In the genomic region with DNA sequence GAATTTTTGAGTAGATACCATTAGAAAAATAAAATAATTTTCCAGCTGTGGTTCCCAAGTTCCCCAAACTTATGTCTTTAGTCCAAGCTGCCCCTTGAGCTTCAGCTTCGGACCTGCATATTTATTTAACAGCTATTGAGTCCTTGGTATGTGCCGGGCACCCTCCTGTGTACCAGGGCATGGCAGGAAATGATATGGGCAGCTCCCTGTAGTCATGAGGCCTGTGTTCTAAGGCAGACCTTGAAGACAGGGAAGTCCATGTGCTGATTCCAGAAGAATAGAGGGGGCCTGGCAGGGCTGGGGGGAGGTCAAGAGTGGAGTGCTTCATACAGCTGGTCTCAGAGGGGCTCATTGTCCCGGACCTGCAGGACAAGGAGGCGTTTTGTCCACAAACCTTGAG, we compare ENCODE assay signal across 17 cellular contexts. TPM values are rescaled to one million over a fixed set of nuclear protein-coding genes. Genes with fewer than 3 reads are reported as not detected.
DNase-seq lines count a peak whose midpoint lies in the region; ATAC-seq, FAIRE-seq and TF ChIP-seq lines count a peak whose summit lies in the region.
"Had no signal": no experiment of that assay in that cellular context is flagged by ENCODE, and none has a peak within 500 bp of the region (broad histone marks: within the 10 kb centered on the region; RNA-seq: fewer than 3 reads in every experiment).

No MANE protein-coding gene starts in this region.

- POLR2A ChIA-PET in GM12878 (lab: Charles Lee), result interaction anchor here (0.9 to 6.3 kb wide), 5 partner anchors 13 to 95 kb away, joined by 3 to 63 read pairs (median 5); no protein-coding TSS in a partner anchor

- FAIRE-seq in GM12878 (lab: Jason Lieb, UNC), result no peak
- FAIRE-seq: bronchial epithelial cell, urothelium cell line had no signal

- in situ Hi-C loops in GM12878 (cut with MboI), result no loop called here

- H3K4me1 ChIP-seq in MM.1S (ENCODE audit: low read length) (peaks cover 39% of the 10 kb centered on the region), GM12878 (ENCODE audit: control insufficient read depth, insufficient read depth, low read length) (peaks cover 80% of the 10 kb centered on the region), spleen (peaks cover 25 to 94% (median 76%) of the 10 kb centered on the region in 6 donors)
- H3K4me1 ChIP-seq: left ventricle myocardium inferior had no signal

- SMC1A ChIA-PET in GM12878 (lab: Charles Lee; ENCODE audit: uncharacterized antibody, unreplicated experiment), result interaction anchor here (0.7 to 7.8 kb wide), 10 partner anchors 8 to 112 kb away, joined by 3 to 69 read pairs (median 10); no protein-coding TSS in a partner anchor

- RAD21 ChIA-PET in GM12878 (lab: Charles Lee; ENCODE audit: unreplicated experiment), result interaction anchor here (0.7 to 3.1 kb wide), 10 partner anchors 12 to 282 kb away, joined by 3 to 23 read pairs (median 6); no protein-coding TSS in a partner anchor

- TF ChIP-seq RAD21 in GM12878 (IDR thresholded peaks at IDR 0.05; ENCODE audit: insufficient read depth, low read depth, low read length), result no peak

- H3K27me3 ChIP-seq in MM.1S (replicated peaks; ENCODE audit: insufficient read depth, low read length) (no peaks in the 10 kb centered on the region), GM12878 (replicated peaks in 1 of 2; ENCODE audit: control insufficient read depth in 2 of 2, insufficient read depth in 2 of 2, low read length in 1 of 2) (no peaks in the 10 kb centered on the region), spleen (replicated peaks in 1 of 7) (no peaks in the 10 kb centered on the region)

- CTCF ChIA-PET in GM12878 (lab: Yijun Ruan, JAX), result interaction anchor here (0.7 to 1.9 kb wide), 5 partner anchors 13 to 43 kb away, joined by 3 to 6 read pairs (median 3); no protein-coding TSS in a partner anchor

- BruUV-seq in GM12878 (replicated peaks; lab: Mats Ljungman, UMichigan), result no TSS peak

- H3F3A ChIP-seq in MM.1S (ENCODE audit: insufficient read depth, low read length), result peaks cover 35% of the 10 kb centered on the region

- no peaks in the 10 kb centered on the region for H3K27me3 Mint-ChIP-seq in activated T-cell treated with anti-CD3 and anti-CD28 coated beads, Interleukin-2, amount 50 U/mL, for 24 hours

- H3K4me2 ChIP-seq in MM.1S (ENCODE audit: low read depth, low read length) (peak overlapping the region; percentile 83; the same call in 1 of the 2 replicates), GM12878 (ENCODE audit: control insufficient read depth, insufficient read depth) (peak overlapping the region; percentile 96)

- H3K9me3 ChIP-seq in MM.1S (replicated peaks; ENCODE audit: insufficient read depth, low read length) (no peaks in the 10 kb centered on the region), GM12878 (replicated peaks; ENCODE audit: control insufficient read depth, insufficient read depth, low read length) (no peaks in the 10 kb centered on the region; the same call in 2 of the 3 replicates), spleen (no peaks in the 10 kb centered on the region)
- H3K9me3 ChIP-seq: left ventricle myocardium inferior had no signal

- ATAC-seq in GM12878 (peak; percentile 5), GM19397 (IDR thresholded peaks at IDR 0.05; ENCODE audit: unreplicated experiment) (no peak), GM21526 (IDR thresholded peaks at IDR 0.05; ENCODE audit: low FRiP score, unreplicated experiment) (no peak)

- H4K20me1 ChIP-seq in MM.1S (ENCODE audit: insufficient read depth, low read length), result no peaks in the 10 kb centered on the region
- H4K20me1 ChIP-seq in GM12878 (ENCODE audit: control insufficient read depth, insufficient read depth), result peaks cover 8% of the 10 kb centered on the region; the same call in 1 of the 2 replicates

- no peaks in the 10 kb centered on the region for H3K9me3 Mint-ChIP-seq in activated T-cell treated with anti-CD3 and anti-CD28 coated beads, Interleukin-2, amount 50 U/mL, for 24 hours
- H3K9me3 Mint-ChIP-seq: endodermal cell had no signal

- H3K79me2 ChIP-seq in MM.1S (ENCODE audit: low read length), result peaks cover 80% of the 10 kb centered on the region
- H3K79me2 ChIP-seq in GM12878 (ENCODE audit: control insufficient read depth, insufficient read depth, low read length), result peaks cover 94% of the 10 kb centered on the region

- no peaks in the 10 kb centered on the region for H3K36me3 ChIP-seq in MM.1S (replicated peaks; ENCODE audit: insufficient read depth, low read length)
- H3K36me3 ChIP-seq in GM12878 (ENCODE audit: control insufficient read depth in 2 of 2, insufficient read depth in 2 of 2, low read length in 1 of 2), result peaks cover 10 to 16% of the 10 kb centered on the region in 2 experiments
- H3K36me3 ChIP-seq in spleen, result peaks cover 0 to 7% (median 0%) of the 10 kb centered on the region in 6 donors
- H3K36me3 ChIP-seq: left ventricle myocardium inferior had no signal

- TF ChIP-seq POLR2A in GM12878 (IDR thresholded peaks at IDR 0.05; ENCODE audit: low read depth, low read length) (no peak), spleen (IDR thresholded peaks at IDR 0.05) (no peak)

- WGBS in GM12878 (ENCODE audit: insufficient coverage, insufficient replicate concordance, low lambda C conversion rate, missing lambda C conversion rate), result 0% methylated on average over 4 of the region's 4 CpGs
- 58 to 73% (median 71%) methylated on average over 3 to 4 of the region's 4 CpGs for WGBS in spleen, 5 donors

- peak overlapping the region; percentile 58 for H3K4me3 Mint-ChIP-seq in activated T-cell treated with anti-CD3 and anti-CD28 coated beads, Interleukin-2, amount 50 U/mL, for 24 hours
- H3K4me3 Mint-ChIP-seq: endodermal cell had no signal

- peak overlapping the region; percentile 96 for H3K27ac Mint-ChIP-seq in activated T-cell treated with anti-CD3 and anti-CD28 coated beads, Interleukin-2, amount 50 U/mL, for 24 hours

- H3K27ac ChIP-seq in MM.1S (ENCODE audit: low read length) (peak overlapping the region; percentile 89; the same call in 1 of the 2 replicates), GM12878 (ENCODE audit: control insufficient read depth, insufficient read depth) (peak overlapping the region; percentile 78), spleen (peak overlapping the region; percentile 52 to 87 (median 75))
- H3K27ac ChIP-seq: left ventricle myocardium inferior, parathyroid adenoma had no signal

- H3K9ac ChIP-seq in MM.1S (ENCODE audit: low read length) (peak overlapping the region; percentile 21; the same call in 1 of the 2 replicates), GM12878 (ENCODE audit: control insufficient read depth, insufficient read depth, low read length) (no peak overlapping the region)
- H3K9ac ChIP-seq: parathyroid adenoma had no signal

- DNase-seq in activated T-cell treated with anti-CD3 and anti-CD28 coated beads, Interleukin-2, amount 50 U/mL, for 24 hours, result peak; percentile 34
- no peak for DNase-seq in activated T-cell treated with anti-CD3 and anti-CD28 coated beads, Interleukin-2, amount 50 U/mL, for 48 hours
- no peak for DNase-seq in MM.1S
- DNase-seq in GM12878 (ENCODE audit: low read depth, low spot score), result no peak
- DNase-seq in spleen, result no peak
- DNase-seq in NCI-H1930 (lab: John Stamatoyannopoulos, UW), result no peak
- DNase-seq: activated CD4-positive, alpha-beta T cell treated with anti-CD3 and anti-CD28 coated beads for 4 hours; endodermal cell; left ventricle myocardium inferior; NCI-H1105; NCI-H2171 had no signal

- no peak for TF ChIP-seq CTCF in MM.1S (IDR thresholded peaks at IDR 0.05; ENCODE audit: low read length)
- no peak for TF ChIP-seq CTCF in GM12878 (IDR thresholded peaks at IDR 0.05 in 2 of 3, conservative IDR thresholded peaks at IDR 0.05 in 1 of 3; ENCODE audit: control insufficient read depth in 2 of 3, extremely low read depth in 1 of 3, insufficient read depth in 1 of 3, low read depth in 3 of 3, low read length in 3 of 3)
- no peak for TF ChIP-seq CTCF in spleen (IDR thresholded peaks at IDR 0.05 in 8 of 11, conservative IDR thresholded peaks at IDR 0.05 in 3 of 11)

- no peak for TF ChIP-seq EP300 in GM12878 (IDR thresholded peaks at IDR 0.05; ENCODE audit: borderline replicate concordance in 1 of 2, control insufficient read depth in 1 of 2, low read depth in 2 of 2, low read length in 2 of 2)

- no peak overlapping the region; the same call in 1 of the 2 replicates for H3K4me3 ChIP-seq in MM.1S (ENCODE audit: low read length)
- peak overlapping the region; percentile 43; the same call in 1 of the 2 replicates for H3K4me3 ChIP-seq in GM12878
- H3K4me3 ChIP-seq in spleen, result no peak overlapping the region
- H3K4me3 ChIP-seq: left ventricle myocardium inferior, skin epidermis had no signal

- H3K36me3 Mint-ChIP-seq in activated T-cell treated with anti-CD3 and anti-CD28 coated beads, Interleukin-2, amount 50 U/mL, for 24 hours (ENCODE audit: low read depth), result peaks cover 73% of the 10 kb centered on the region

- H2AFZ ChIP-seq in MM.1S (ENCODE audit: low read length) (no peak overlapping the region), GM12878 (ENCODE audit: control insufficient read depth, low read depth, low read length) (no peak overlapping the region)
- H2AFZ ChIP-seq: parathyroid adenoma had no signal

- H3K9me2 ChIP-seq in MM.1S (replicated peaks; ENCODE audit: insufficient read depth, low read length), result no peaks in the 10 kb centered on the region

- peaks cover 82% of the 10 kb centered on the region for H3K4me1 Mint-ChIP-seq in activated T-cell treated with anti-CD3 and anti-CD28 coated beads, Interleukin-2, amount 50 U/mL, for 24 hours (ENCODE audit: low read depth)

- intact Hi-C loops in GM12878 (cut with micrococcal nuclease; ENCODE audit: unreplicated experiment) (no loop called here), spleen (cut with DNase I; ENCODE audit: low total_unique reads) (no loop called here)

TF ChIP-seq in GM12878, 131 proteins besides CTCF, POLR2A, EP300 and RAD21 (continues in another document):
- TF ChIP-seq SREBF2 (IDR thresholded peaks at IDR 0.05; ENCODE audit: low read length), result no peak
- no peak for TF ChIP-seq HDAC6 (IDR thresholded peaks at IDR 0.05; ENCODE audit: unreplicated experiment)

RNA-seq across cellular contexts. Expression of a gene that starts 29.2 kb away (rescaled TPM):
- total RNA-seq in GM12878 (2013; cell fraction: nucleolus; rRNA removed), result 156 and 174 TPM in 2 replicates
- total RNA-seq in GM12878 (2014; rRNA removed) (33.3 and 40.3 TPM in 2 replicates), GM12878 (2014; rRNA removed; fragmentation: Illumina TruSeq; extraction: Trizol) (34.3 and 36.5 TPM in 2 replicates), GM12878 (2021) (55.2 and 60.1 TPM in 2 replicates), spleen (10 to 100 TPM; 32.8 to 61.5 (median 43.5) TPM)
- polyA plus RNA-seq in GM12878 (2011; ENCODE audit: low read depth), result 27.5 TPM
- polyA plus RNA-seq in GM12878 (2011; rRNA removed) (66.3 and 70.1 TPM in 2 replicates), GM12878 (2014; fragmentation: Illumina TruSeq; extraction: Trizol) (18.1 and 33.6 TPM in 2 replicates), GM12878 (2014; fragmentation: Nextera tagmentation; extraction: Ambion mirVana) (1 to 10 TPM; 3.0 to 4.0 TPM), GM12878 (2014; rRNA removed) (46.1 and 46.3 TPM in 2 replicates), GM12878 (2016; fragmentation: Nextera tagmentation; extraction: Ambion mirVana) (10 to 100 TPM; 36.4 to 40.9 TPM), spleen (10 to 100 TPM; 11.1 to 14.5 (median 12.0) TPM)
- 68.7 and 74.7 TPM in 2 replicates for polyA plus RNA-seq in GM12878 (2011; cell fraction: cytosol; rRNA removed)
- 140 and 141 TPM in 2 replicates for polyA plus RNA-seq in GM12878 (2011; cell fraction: nucleus; rRNA removed)
- polyA plus RNA-seq in GM12878 (2012), result 47.2 and 61.2 TPM in 2 replicates
- polyA minus RNA-seq in GM12878 (2011; rRNA and poly(A)+ RNA removed), result 147 and 149 TPM in 2 replicates
- 32.7 and 34.7 TPM in 2 replicates for polyA minus RNA-seq in GM12878 (2011; cell fraction: cytosol; rRNA and poly(A)+ RNA removed)
- polyA minus RNA-seq in GM12878 (2011; cell fraction: nucleus; rRNA and poly(A)+ RNA removed), result 56.5 and 77.2 TPM in 2 replicates
